ENCODE assay signal across 8 cellular contexts in the genomic region with DNA sequence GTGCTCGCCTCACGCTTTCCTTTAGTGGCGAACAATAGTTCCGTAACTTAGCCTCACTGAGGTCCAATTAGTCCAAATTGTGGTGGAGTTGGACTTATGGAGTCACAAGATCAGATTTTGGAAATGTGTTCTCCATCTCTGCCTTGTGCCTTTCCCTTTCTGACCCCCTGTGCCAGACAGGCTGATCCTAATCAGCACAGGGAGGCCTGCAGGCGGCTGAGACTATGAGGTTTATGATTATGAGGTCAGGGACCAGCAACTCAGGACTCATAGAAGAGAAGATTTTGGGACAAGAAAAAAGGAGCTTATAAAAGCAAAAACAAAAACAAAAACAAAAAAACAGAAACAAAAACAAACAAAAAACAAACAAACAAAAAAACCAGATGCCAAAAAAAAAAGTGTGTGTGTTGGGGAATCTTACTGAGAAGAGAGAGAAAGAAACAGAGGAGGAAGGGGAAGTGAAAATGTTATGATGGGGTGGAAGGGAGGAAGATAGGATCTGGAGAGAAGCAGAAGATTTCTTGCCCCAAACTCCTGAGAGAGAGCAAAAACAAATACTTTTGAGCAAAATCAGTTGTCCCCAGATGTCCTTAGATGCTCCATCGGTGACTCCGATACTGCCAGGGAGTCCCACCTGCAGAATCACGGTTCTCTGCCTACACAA.
"Had no signal": no experiment of that assay in that cellular context is flagged by ENCODE, and none has a peak within 500 bp of the region (broad histone marks: within the 10 kb centered on the region; RNA-seq: fewer than 3 reads in every experiment).

No MANE protein-coding gene starts in this region.

- H3K27me3 Mint-ChIP-seq: activated CD4-positive, alpha-beta T cell treated with anti-CD3 and anti-CD28 coated beads, Interleukin-2, amount 10 ng/mL, durations not matched to agents 24 days and 14 days had no signal

- H3K36me3 Mint-ChIP-seq: activated naive CD4-positive, alpha-beta T cell treated with anti-CD3 and anti-CD28 coated beads, Interleukin-2, amount 50 U/mL, for 24 hours had no signal

- H3K4me1 Mint-ChIP-seq: activated naive CD4-positive, alpha-beta T cell treated with anti-CD3 and anti-CD28 coated beads, Interleukin-2, amount 50 U/mL, for 24 hours had no signal

- H3K27ac Mint-ChIP-seq: activated CD4-positive, alpha-beta T cell treated with anti-CD3 and anti-CD28 coated beads, Interleukin-2, amount 10 ng/mL, durations not matched to agents 24 days and 14 days; activated naive CD4-positive, alpha-beta T cell treated with anti-CD3 and anti-CD28 coated beads, Interleukin-2, amount 50 U/mL, for 24 hours; activated T-helper 2 cell treated with anti-CD3 and anti-CD28 coated beads, Interferon-gamma antibody, Interleukin-2, Interleukin-4, amounts not matched to agents 10 μg/mL and 5 μg/mL and 100 μg/mL, durations not matched to agents 14 hours and 24 hours and 36 hours had no signal

- H3K4me3 Mint-ChIP-seq: activated CD4-positive, alpha-beta T cell treated with anti-CD3 and anti-CD28 coated beads, Interleukin-2, amount 10 ng/mL, durations not matched to agents 24 days and 14 days; activated naive CD4-positive, alpha-beta T cell treated with anti-CD3 and anti-CD28 coated beads, Interleukin-2, amount 50 U/mL, for 24 hours; neural crest cell had no signal

- DNase-seq: activated CD4-positive, alpha-beta T cell treated with anti-CD3 and anti-CD28 coated beads, Interleukin-2, amount 10 ng/mL, durations not matched to agents 24 days and 14 days; pancreas; stimulated activated CD4-positive, alpha-beta T cell treated with anti-CD3 and anti-CD28 coated beads, Interleukin-12 subunit alpha, Interleukin-12 subunit beta, amount 100 ng/mL, for 4 hours; stimulated activated naive CD4-positive, alpha-beta T cell treated with Interleukin-2 at 50 U/mL for 16 hours; trophoblast cell had no signal

- H3K9me3 Mint-ChIP-seq: activated CD4-positive, alpha-beta T cell treated with anti-CD3 and anti-CD28 coated beads, Interleukin-2, amount 10 ng/mL, durations not matched to agents 24 days and 14 days; activated naive CD4-positive, alpha-beta T cell treated with anti-CD3 and anti-CD28 coated beads, Interleukin-2, amount 50 U/mL, for 24 hours; activated T-helper 2 cell treated with anti-CD3 and anti-CD28 coated beads, Interferon-gamma antibody, Interleukin-2, Interleukin-4, amounts not matched to agents 10 μg/mL and 5 μg/mL and 100 μg/mL, durations not matched to agents 14 hours and 24 hours and 36 hours; neural crest cell had no signal
